8 cellular contexts compared by ENCODE assay signal in the genomic region with DNA sequence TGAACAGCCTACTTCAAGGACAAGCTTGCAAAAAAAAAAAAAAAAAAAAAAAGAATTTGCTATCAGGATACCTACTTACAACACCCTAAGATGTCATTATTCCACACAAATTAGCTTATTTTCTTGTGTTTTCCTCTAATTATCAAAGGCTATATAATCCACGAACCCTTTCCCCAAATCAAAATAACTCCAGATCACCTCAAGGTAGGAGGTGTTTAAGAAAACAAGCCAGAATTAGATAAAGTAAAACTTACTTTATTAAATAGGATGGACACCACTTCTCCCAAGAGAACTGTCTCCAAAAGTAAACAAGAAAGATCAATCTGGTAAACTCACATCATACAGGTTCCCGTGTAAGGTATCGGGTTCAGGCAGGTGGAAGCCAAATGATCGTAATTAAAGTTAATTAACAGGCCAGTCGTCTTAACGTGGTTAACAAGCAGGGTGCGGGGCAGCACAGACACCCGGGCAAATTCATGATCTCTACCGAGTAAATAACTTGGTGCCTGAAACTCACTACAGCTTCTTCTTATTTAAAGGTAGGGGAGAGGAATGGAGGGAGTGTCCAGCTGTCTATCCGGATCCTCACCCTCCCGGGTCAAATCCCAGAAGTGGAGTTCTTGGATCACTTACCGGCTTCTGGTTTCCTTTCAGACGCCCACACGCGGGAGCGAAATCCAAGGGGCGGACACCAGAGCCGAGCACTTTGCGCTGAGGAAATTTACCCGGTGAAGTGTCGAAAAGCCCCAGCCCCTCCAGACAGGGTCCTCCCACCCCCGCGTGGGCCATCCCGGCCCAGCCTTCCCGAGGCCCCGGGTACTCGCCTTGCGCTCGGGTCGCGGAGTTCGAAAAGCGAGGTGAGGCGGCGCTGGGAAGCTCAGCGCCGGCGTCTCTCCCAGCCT.
DNase-seq lines count a peak whose midpoint lies in the region; ATAC-seq and TF ChIP-seq lines count a peak whose summit lies in the region.

No MANE protein-coding gene starts in this region.

- peak overlapping the region; percentile 92 to 99 (median 97) for H3K27ac ChIP-seq in skin epidermis

- H3K4me3 ChIP-seq in astrocyte of the cerebellum (ENCODE audit: low read depth, low read length) (peak overlapping the region; percentile 72), iPS-18c (ENCODE audit: insufficient read depth, low read depth, low read length) (peak overlapping the region; percentile 73), skin epidermis (peak overlapping the region; percentile 61 to 90 (median 80))

- ATAC-seq in GM18873 (IDR thresholded peaks at IDR 0.05; ENCODE audit: low FRiP score, unreplicated experiment) = peak; percentile 13
- peak; percentile 27 for ATAC-seq in HG03139 (IDR thresholded peaks at IDR 0.05; ENCODE audit: unreplicated experiment)

- H3K9me3 ChIP-seq in iPS-18c (ENCODE audit: control insufficient read depth, insufficient read depth, low read length) = peaks cover 4% of the 10 kb centered on the region

- TF ChIP-seq CTCF in astrocyte of the cerebellum (IDR thresholded peaks at IDR 0.05; ENCODE audit: low read depth, low read length, missing control alignments) = no peak

- peak; percentile 48 for DNase-seq in 8988T
- peak; percentile 28 for DNase-seq in RPMI8226
- DNase-seq in astrocyte of the cerebellum (ENCODE audit: low read depth) = no peak
- DNase-seq in COLO668 (lab: John Stamatoyannopoulos, UW; ENCODE audit: unreplicated experiment) = no peak

- in situ Hi-C loops in astrocyte of the cerebellum (cut with HindIII; ENCODE audit: low sequenced_read_pairs) = no loop called here

Comparison
In these comparisons a context has a peak if more than half of its experiments do, and no peak if none do; other contexts are left out.
1. DNase-seq: peak in 8988T (single experiment) and RPMI8226 (single experiment); none in astrocyte of the cerebellum (single experiment) and COLO668 (single experiment).
2. Peak in every context shown above with its lines, with median percentiles within 50 percentile points of each other: H3K4me3 ChIP-seq.